11 cellular contexts compared by ENCODE assay signal in genomic region chr4:2257361-2258001, GRCh38. TPM values are rescaled to one million over a fixed set of nuclear protein-coding genes. Genes with fewer than 3 reads are reported as not detected.
DNase-seq lines count a peak whose midpoint lies in the region; ATAC-seq, FAIRE-seq and TF ChIP-seq lines count a peak whose summit lies in the region.
"Had no signal": no experiment of that assay in that cellular context is flagged by ENCODE, and none has a peak within 500 bp of the region (broad histone marks: within the 10 kb centered on the region; RNA-seq: fewer than 3 reads in every experiment).

No MANE protein-coding gene starts in this region.

- H3K36me3 Mint-ChIP-seq in WTC11: no peaks in the 10 kb centered on the region
- peaks cover 9% of the 10 kb centered on the region for H3K36me3 Mint-ChIP-seq in type B pancreatic cell
- H3K36me3 Mint-ChIP-seq: activated naive CD4-positive, alpha-beta T cell treated with anti-CD3 and anti-CD28 coated beads, Interleukin-2, amount 50 U/mL, for 72 hours had no signal

- TF ChIP-seq CTCF in WTC11 (IDR thresholded peaks at IDR 0.05) (no peak), pancreas (IDR thresholded peaks at IDR 0.05) (no peak), type B pancreatic cell (conservative IDR thresholded peaks at IDR 0.05) (no peak)

- H3K27me3 Mint-ChIP-seq in WTC11 (ENCODE audit: low read depth) (no peaks in the 10 kb centered on the region), type B pancreatic cell (no peaks in the 10 kb centered on the region)
- H3K27me3 Mint-ChIP-seq: naive thymus-derived CD4-positive, alpha-beta T cell had no signal

- no peak for FAIRE-seq in pancreas (lab: Jason Lieb, UNC)
- FAIRE-seq: H54 had no signal

- H3K4me3 Mint-ChIP-seq in WTC11: no peak overlapping the region
- H3K4me3 Mint-ChIP-seq in type B pancreatic cell: no peak overlapping the region
- H3K4me3 Mint-ChIP-seq: naive thymus-derived CD4-positive, alpha-beta T cell had no signal

- H3K27me3 ChIP-seq in pancreas: no peaks in the 10 kb centered on the region

- WGBS in pancreas, 2 donors: 81 to 88% methylated on average over 14 of the region's 14 CpGs

- intact Hi-C loops in cardiac septum (cut with DNase I): loop anchor here (2.0 kb wide), 1 partner anchor 15 kb away; the partner anchor contains the start of genes HAUS3 and POLN
- intact Hi-C loops in pancreas (cut with DNase I): no loop called here

- no peak overlapping the region for H3K4me3 ChIP-seq in pancreas

- H3K9me3 ChIP-seq in pancreas: no peaks in the 10 kb centered on the region

- no peaks in the 10 kb centered on the region for H3K9me3 Mint-ChIP-seq in WTC11
- no peaks in the 10 kb centered on the region for H3K9me3 Mint-ChIP-seq in type B pancreatic cell
- H3K9me3 Mint-ChIP-seq: activated naive CD4-positive, alpha-beta T cell treated with anti-CD3 and anti-CD28 coated beads, Interleukin-2, amount 50 U/mL, for 72 hours; naive thymus-derived CD4-positive, alpha-beta T cell had no signal

- H3K36me3 ChIP-seq in pancreas: no peaks in the 10 kb centered on the region

- DNase-seq in 8988T (peak; percentile 8), WTC11 (ENCODE audit: low spot score) (peak; percentile 9), cardiac septum (ENCODE audit: low spot score) (peak; percentile 75), pancreas (peak; percentile 2 to 60 (median 18)), NK-92 (lab: John Stamatoyannopoulos, UW; ENCODE audit: unreplicated experiment) (no peak), NCI-H2196 (lab: John Stamatoyannopoulos, UW; ENCODE audit: unreplicated experiment) (no peak), DMS 273 treated with DMSO at 0.1 percent for 48 hours (lab: John Stamatoyannopoulos, UW) (no peak), type B pancreatic cell (ENCODE audit: extremely low spot score, unreplicated experiment) (no peak)

- H3K27ac ChIP-seq in pancreas: peak overlapping the region in 2 of 4 donors; percentile 39 to 63

- peak overlapping the region; percentile 27; the same call in 1 of the 2 replicates for H3K27ac Mint-ChIP-seq in WTC11
- no peak overlapping the region for H3K27ac Mint-ChIP-seq in type B pancreatic cell

- CTCF ChIA-PET in WTC11 (lab: Charles Lee): no interaction called here

- H3K4me1 Mint-ChIP-seq in WTC11 (peaks cover 13% of the 10 kb centered on the region; the same call in 1 of the 2 replicates), type B pancreatic cell (ENCODE audit: unreplicated experiment) (peaks cover 6% of the 10 kb centered on the region)

- ATAC-seq in WTC11 (no peak), pancreas (no peak)
- ATAC-seq: activated naive CD4-positive, alpha-beta T cell treated with anti-CD3 and anti-CD28 coated beads, Interleukin-2, amount 50 U/mL, for 72 hours; naive thymus-derived CD4-positive, alpha-beta T cell had no signal

- POLR2A ChIA-PET in WTC11 (lab: Charles Lee): no interaction called here

- H3K4me1 ChIP-seq in pancreas: peaks cover 0 to 13% (median 12%) of the 10 kb centered on the region in 3 donors

TF ChIP-seq in WTC11, 78 proteins besides CTCF, POLR2A, EP300 and RAD21:
- TF ChIP-seq USF1 (CRISPR knock-in tag; IDR thresholded peaks at IDR 0.05) (no peak), NR1H2 (CRISPR knock-in tag; IDR thresholded peaks at IDR 0.05) (no peak), E2F1 (CRISPR knock-in tag; IDR thresholded peaks at IDR 0.05) (no peak), RELA (CRISPR knock-in tag; IDR thresholded peaks at IDR 0.05; ENCODE audit: borderline replicate concordance) (no peak), ZNF671 (CRISPR knock-in tag; IDR thresholded peaks at IDR 0.05) (no peak), NFATC4 (CRISPR knock-in tag; IDR thresholded peaks at IDR 0.05) (no peak), FOXP1 (CRISPR knock-in tag; IDR thresholded peaks at IDR 0.05; ENCODE audit: borderline replicate concordance) (no peak), FOXP4 (CRISPR knock-in tag; IDR thresholded peaks at IDR 0.05) (no peak), OVOL2 (CRISPR knock-in tag; IDR thresholded peaks at IDR 0.05; ENCODE audit: borderline replicate concordance) (no peak), GRHL2 (CRISPR knock-in tag; IDR thresholded peaks at IDR 0.05; ENCODE audit: insufficient replicate concordance, severe bottlenecking) (no peak), GABPB1 (CRISPR knock-in tag; IDR thresholded peaks at IDR 0.05) (no peak), GTF2I (CRISPR knock-in tag; conservative IDR thresholded peaks at IDR 0.05) (no peak), ZNF121 (CRISPR knock-in tag; IDR thresholded peaks at IDR 0.05) (no peak), RORB (CRISPR knock-in tag; IDR thresholded peaks at IDR 0.05) (no peak), ATF2 (CRISPR knock-in tag; IDR thresholded peaks at IDR 0.05; ENCODE audit: borderline replicate concordance, low read depth) (no peak), ZNF263 (CRISPR knock-in tag; IDR thresholded peaks at IDR 0.05; ENCODE audit: low read depth) (no peak), USF2 (CRISPR knock-in tag; IDR thresholded peaks at IDR 0.05) (no peak), TEAD1 (CRISPR knock-in tag; IDR thresholded peaks at IDR 0.05) (no peak), CREM (CRISPR knock-in tag; IDR thresholded peaks at IDR 0.05) (no peak)

RNA-seq across cellular contexts. Expression of gene MXD4, which starts 4.4 kb away (rescaled TPM):
- total RNA-seq in WTC11 (2021) (17.7 to 22.7 TPM (median 20.4 TPM) in 3 replicates), cardiac septum (37.9 TPM), pancreas (10 to 100 TPM; 14.8 to 35.8 (median 24.7) TPM), type B pancreatic cell (ENCODE audit: low replicate concordance) (59.8 and 79.9 TPM in 2 replicates)
- 10 to 100 TPM; 29.6 to 51.4 TPM for polyA plus RNA-seq in pancreas

RNA-seq across cellular contexts. Expression of gene HAUS3, which starts 15.6 kb away (rescaled TPM):
- 11.9 to 14.7 TPM (median 12.4 TPM) in 3 replicates for total RNA-seq in WTC11 (2021)
- total RNA-seq in cardiac septum: 5.6 TPM
- 1 to 10 TPM; 4.1 to 7.9 (median 5.7) TPM for total RNA-seq in pancreas
- polyA plus RNA-seq in pancreas: 1 to 10 TPM; 8.5 to 9.6 TPM
- 12.3 and 19.7 TPM in 2 replicates for total RNA-seq in type B pancreatic cell (ENCODE audit: low replicate concordance)

RNA-seq across cellular contexts. Expression of gene POLN, which starts 15.6 kb away (rescaled TPM):
- total RNA-seq in WTC11 (2021) (2.5 to 3.5 TPM (median 2.8 TPM) in 3 replicates), cardiac septum (2.3 TPM), pancreas (1 to 10 TPM in 5 of 6 donors, under 1 TPM in 1; 0.95 to 2.3 (median 1.9) TPM), type B pancreatic cell (ENCODE audit: low replicate concordance) (4.1 and 4.3 TPM in 2 replicates)
- polyA plus RNA-seq in pancreas: 1 to 10 TPM; 2.5 to 3.6 TPM

Comparison
In these comparisons a context has a peak if more than half of its experiments do, and no peak if none do; other contexts are left out.
1. DNase-seq: peak in 8988T (single experiment), WTC11 (single experiment), cardiac septum (single experiment) and pancreas (6 of 6); none in NK-92 (single experiment), NCI-H2196 (single experiment), DMS 273 treated with DMSO at 0.1 percent for 48 hours (single experiment) and type B pancreatic cell (single experiment).